In the genomic region with DNA sequence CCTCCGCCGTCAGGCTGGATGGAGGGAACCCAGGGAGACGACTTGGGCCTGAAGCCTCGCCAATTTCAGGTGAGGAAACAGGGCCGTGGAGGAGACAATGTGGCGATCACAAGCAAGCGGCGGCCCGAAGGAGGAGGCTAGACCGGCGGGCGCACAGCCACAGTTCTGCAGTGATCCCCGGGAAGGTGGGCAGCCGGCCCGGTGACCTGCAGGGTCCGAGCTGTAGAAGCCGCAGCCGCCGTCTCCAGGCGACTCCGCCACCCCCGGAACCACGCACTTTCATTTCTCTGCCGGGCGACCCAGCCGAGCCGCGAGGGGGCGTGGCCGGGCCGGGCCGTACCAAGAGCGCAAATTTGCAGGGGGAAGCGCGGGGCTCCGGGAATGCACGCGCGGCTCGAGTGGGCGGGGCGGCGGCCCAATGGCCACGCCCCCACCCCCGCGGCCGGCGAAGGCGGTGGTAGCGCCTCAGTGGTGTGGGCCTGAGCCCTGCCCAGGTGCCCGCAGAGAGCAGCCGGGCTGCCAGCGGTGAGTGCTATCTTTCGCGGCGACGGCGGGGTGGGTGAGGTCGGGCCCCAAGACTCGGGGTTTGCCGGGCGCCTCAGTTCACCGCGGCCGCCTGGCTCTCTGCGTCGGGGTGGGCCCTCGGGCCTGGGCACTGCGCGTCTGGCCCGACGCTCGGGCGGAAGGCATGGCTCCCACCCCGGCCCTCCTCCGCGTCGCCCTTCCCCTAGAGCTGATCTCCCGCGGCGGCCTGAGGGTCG, we compare ENCODE assay signal across 1 cellular context.
TF ChIP-seq lines count a peak whose summit lies in the region.

POR (plus strand) TSS at position 501 of the 761 bp plus-strand sequence. CDS start 38,847 bp downstream, outside the sequence.

TF ChIP-seq in K562, 482 proteins besides CTCF, POLR2A, EP300 and RAD21 (continued from another document and continues in another):
- TF ChIP-seq, protein P1, sequence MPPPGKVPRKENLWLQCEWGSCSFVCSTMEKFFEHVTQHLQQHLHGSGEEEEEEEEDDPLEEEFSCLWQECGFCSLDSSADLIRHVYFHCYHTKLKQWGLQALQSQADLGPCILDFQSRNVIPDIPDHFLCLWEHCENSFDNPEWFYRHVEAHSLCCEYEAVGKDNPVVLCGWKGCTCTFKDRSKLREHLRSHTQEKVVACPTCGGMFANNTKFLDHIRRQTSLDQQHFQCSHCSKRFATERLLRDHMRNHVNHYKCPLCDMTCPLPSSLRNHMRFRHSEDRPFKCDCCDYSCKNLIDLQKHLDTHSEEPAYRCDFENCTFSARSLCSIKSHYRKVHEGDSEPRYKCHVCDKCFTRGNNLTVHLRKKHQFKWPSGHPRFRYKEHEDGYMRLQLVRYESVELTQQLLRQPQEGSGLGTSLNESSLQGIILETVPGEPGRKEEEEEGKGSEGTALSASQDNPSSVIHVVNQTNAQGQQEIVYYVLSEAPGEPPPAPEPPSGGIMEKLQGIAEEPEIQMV (tag; conservative IDR thresholded peaks at IDR 0.05; ENCODE audit: low read depth), result no peak
- TF ChIP-seq SNRNP70 (optimal IDR thresholded peaks at IDR 0.05; ENCODE audit: low read depth, low read length), result no peak
- TF ChIP-seq FOXP4 (CRISPR knock-in tag; IDR thresholded peaks at IDR 0.05; ENCODE audit: borderline replicate concordance), result peak; percentile 94
- no peak for TF ChIP-seq ZNF124 (CRISPR knock-in tag; IDR thresholded peaks at IDR 0.05)
- no peak for TF ChIP-seq TAF15 (IDR thresholded peaks at IDR 0.05; ENCODE audit: low read depth, low read length)
- TF ChIP-seq MBD2 (IDR thresholded peaks at IDR 0.05; ENCODE audit: borderline replicate concordance, low read depth), result peak; percentile 97
- TF ChIP-seq CBFA2T2 (conservative IDR thresholded peaks at IDR 0.05), result no peak
- TF ChIP-seq ZNF217 (CRISPR knock-in tag; IDR thresholded peaks at IDR 0.05), result no peak
- no peak for TF ChIP-seq LEF1 (IDR thresholded peaks at IDR 0.05)
- TF ChIP-seq HDAC1 (IDR thresholded peaks at IDR 0.05), result peak in 1 of 2 experiments; percentile 60; a peak in 2 of 4 replicates
- TF ChIP-seq NCOA1 (IDR thresholded peaks at IDR 0.05; ENCODE audit: low read depth), result no peak
- TF ChIP-seq CREB3L1 (IDR thresholded peaks at IDR 0.05; ENCODE audit: borderline replicate concordance, low read depth), result no peak; the same call in 1 of the 2 replicates
- peak; percentile 90; the same call in 1 of the 2 replicates for TF ChIP-seq FOXK1 (CRISPR knock-in tag; IDR thresholded peaks at IDR 0.05; ENCODE audit: borderline replicate concordance)
- no peak for TF ChIP-seq CEBPG (CRISPR knock-in tag; IDR thresholded peaks at IDR 0.05)
- no peak for TF ChIP-seq CEBPG (tag; conservative IDR thresholded peaks at IDR 0.05 in 1 of 2, IDR thresholded peaks at IDR 0.05 in 1 of 2)
- no peak for TF ChIP-seq HDGF (IDR thresholded peaks at IDR 0.05)
- TF ChIP-seq, protein P2, sequence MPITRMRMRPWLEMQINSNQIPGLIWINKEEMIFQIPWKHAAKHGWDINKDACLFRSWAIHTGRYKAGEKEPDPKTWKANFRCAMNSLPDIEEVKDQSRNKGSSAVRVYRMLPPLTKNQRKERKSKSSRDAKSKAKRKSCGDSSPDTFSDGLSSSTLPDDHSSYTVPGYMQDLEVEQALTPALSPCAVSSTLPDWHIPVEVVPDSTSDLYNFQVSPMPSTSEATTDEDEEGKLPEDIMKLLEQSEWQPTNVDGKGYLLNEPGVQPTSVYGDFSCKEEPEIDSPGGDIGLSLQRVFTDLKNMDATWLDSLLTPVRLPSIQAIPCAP (CRISPR knock-in tag; IDR thresholded peaks at IDR 0.05; ENCODE audit: borderline replicate concordance), result no peak
- TF ChIP-seq ZNF76 (CRISPR knock-in tag; IDR thresholded peaks at IDR 0.05; ENCODE audit: borderline replicate concordance), result peak; percentile 70
- 0 out of 2 replicates have a peak, but pooled peaks have one; percentile 78 for TF ChIP-seq GTF2E2 (tag; IDR thresholded peaks at IDR 0.05)
- TF ChIP-seq ARID1B (IDR thresholded peaks at IDR 0.05), result no peak
- peak; percentile 84 for TF ChIP-seq VEZF1 (CRISPR knock-in tag; IDR thresholded peaks at IDR 0.05)
- TF ChIP-seq SAFB2 (IDR thresholded peaks at IDR 0.05; ENCODE audit: borderline replicate concordance, low read depth, low read length, severe bottlenecking), result no peak
- TF ChIP-seq ZNF586 (CRISPR knock-in tag; conservative IDR thresholded peaks at IDR 0.05), result no peak
- TF ChIP-seq EZH2 (IDR thresholded peaks at IDR 0.05; ENCODE audit: borderline replicate concordance, low read depth, low read length), result no peak
- peak; percentile 40; the same call in 1 of the 2 replicates for TF ChIP-seq ELF2 (CRISPR knock-in tag; IDR thresholded peaks at IDR 0.05)
- TF ChIP-seq ZNF785 (CRISPR knock-in tag; IDR thresholded peaks at IDR 0.05), result no peak
- TF ChIP-seq ZNF398 (CRISPR knock-in tag; IDR thresholded peaks at IDR 0.05), result no peak
- peak; percentile 95 for TF ChIP-seq RBM25 (IDR thresholded peaks at IDR 0.05; ENCODE audit: low read depth, low read length, severe bottlenecking)
- no peak for TF ChIP-seq ZNF143 (CRISPR knock-in tag; IDR thresholded peaks at IDR 0.05)
- no peak for TF ChIP-seq ZNF408 (CRISPR knock-in tag; IDR thresholded peaks at IDR 0.05; ENCODE audit: low read depth)
- TF ChIP-seq BACH1 (tag; IDR thresholded peaks at IDR 0.05), result no peak
- TF ChIP-seq, protein P3, sequence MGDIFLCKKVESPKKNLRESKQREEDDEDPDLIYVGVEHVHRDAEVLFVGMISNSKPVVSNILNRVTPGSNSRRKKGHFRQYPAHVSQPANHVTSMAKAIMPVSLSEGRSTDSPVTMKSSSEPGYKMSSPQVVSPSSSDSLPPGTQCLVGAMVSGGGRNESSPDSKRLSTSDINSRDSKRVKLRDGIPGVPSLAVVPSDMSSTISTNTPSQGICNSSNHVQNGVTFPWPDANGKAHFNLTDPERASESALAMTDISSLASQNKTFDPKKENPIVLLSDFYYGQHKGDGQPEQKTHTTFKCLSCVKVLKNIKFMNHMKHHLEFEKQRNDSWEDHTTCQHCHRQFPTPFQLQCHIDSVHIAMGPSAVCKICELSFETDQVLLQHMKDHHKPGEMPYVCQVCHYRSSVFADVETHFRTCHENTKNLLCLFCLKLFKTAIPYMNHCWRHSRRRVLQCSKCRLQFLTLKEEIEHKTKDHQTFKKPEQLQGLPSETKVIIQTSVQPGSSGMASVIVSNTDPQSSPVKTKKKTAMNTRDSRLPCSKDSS (IDR thresholded peaks at IDR 0.05; ENCODE audit: low read depth, partially characterized antibody), result no peak
- no peak for TF ChIP-seq ZNF609 (CRISPR knock-in tag; IDR thresholded peaks at IDR 0.05; ENCODE audit: borderline replicate concordance)
- TF ChIP-seq, protein P4, sequence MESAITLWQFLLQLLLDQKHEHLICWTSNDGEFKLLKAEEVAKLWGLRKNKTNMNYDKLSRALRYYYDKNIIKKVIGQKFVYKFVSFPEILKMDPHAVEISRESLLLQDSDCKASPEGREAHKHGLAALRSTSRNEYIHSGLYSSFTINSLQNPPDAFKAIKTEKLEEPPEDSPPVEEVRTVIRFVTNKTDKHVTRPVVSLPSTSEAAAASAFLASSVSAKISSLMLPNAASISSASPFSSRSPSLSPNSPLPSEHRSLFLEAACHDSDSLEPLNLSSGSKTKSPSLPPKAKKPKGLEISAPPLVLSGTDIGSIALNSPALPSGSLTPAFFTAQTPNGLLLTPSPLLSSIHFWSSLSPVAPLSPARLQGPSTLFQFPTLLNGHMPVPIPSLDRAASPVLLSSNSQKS (CRISPR knock-in tag; IDR thresholded peaks at IDR 0.05), result no peak
- TF ChIP-seq IFI16 (CRISPR knock-in tag; IDR thresholded peaks at IDR 0.05), result no peak
- peak; percentile 58; the same call in 1 of the 2 replicates for TF ChIP-seq JUN (IDR thresholded peaks at IDR 0.05; ENCODE audit: borderline replicate concordance, low read depth, low read length)
- TF ChIP-seq JUN (CRISPR knock-in tag; IDR thresholded peaks at IDR 0.05; ENCODE audit: borderline replicate concordance), result no peak
- peak; percentile 99 for TF ChIP-seq ZFX (CRISPR knock-in tag; IDR thresholded peaks at IDR 0.05)
